16 cellular contexts compared by ENCODE assay signal in the genomic region with DNA sequence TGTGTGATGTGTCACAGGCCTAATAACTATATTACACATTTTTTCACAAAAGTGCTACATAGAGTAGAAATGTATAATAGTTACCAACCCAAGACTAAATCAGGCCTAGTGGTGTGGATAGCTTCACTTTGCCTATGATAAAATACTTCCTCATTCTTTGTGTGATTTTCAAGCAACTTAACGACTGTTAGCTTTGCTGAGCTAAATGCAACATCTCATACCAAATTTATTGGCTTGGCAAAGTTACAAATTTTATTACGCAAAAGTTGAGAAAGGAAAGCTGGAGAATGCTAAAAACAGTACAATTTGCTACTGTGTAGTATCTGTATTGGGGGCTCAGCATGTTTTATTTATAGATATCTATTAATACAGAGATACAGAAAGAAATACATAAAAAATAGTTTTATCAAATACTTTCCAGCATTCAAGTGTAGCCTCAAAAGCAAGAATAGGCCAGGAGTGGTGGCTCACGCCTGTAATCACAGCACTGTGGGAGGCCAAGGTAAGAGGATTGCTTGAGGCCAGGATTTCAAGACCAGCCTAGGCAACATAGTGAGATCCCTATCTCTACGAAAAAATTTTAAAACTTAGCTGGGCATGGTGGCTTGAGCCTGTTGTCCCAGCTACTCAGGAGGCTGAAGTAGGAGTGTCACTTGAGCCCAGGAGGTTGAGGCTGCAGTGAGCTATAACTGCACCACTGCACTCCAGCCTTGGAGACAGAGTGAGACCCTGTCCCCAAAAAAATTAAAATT. TPM values are rescaled to one million over a fixed set of nuclear protein-coding genes. Genes with fewer than 3 reads are reported as not detected.
A peak's percentile ranks its signal among the peaks of the same experiment; 100 is the strongest.
DNase-seq lines count a peak whose midpoint lies in the region; ATAC-seq and TF ChIP-seq lines count a peak whose summit lies in the region.
"Had no signal": no experiment of that assay in that cellular context is flagged by ENCODE, and none has a peak within 500 bp of the region (broad histone marks: within the 10 kb centered on the region; RNA-seq: fewer than 3 reads in every experiment).

No MANE protein-coding gene starts in this region.

- no peaks in the 10 kb centered on the region for H3K27me3 Mint-ChIP-seq in Caco-2 (ENCODE audit: insufficient read depth, unreplicated experiment)
- H3K27me3 Mint-ChIP-seq in chondrocyte (ENCODE audit: low read depth): no peaks in the 10 kb centered on the region
- H3K27me3 Mint-ChIP-seq in natural killer cell treated with Interleukin-12 subunit alpha and Interleukin-12 subunit beta and Interleukin-15 and Interleukin-18, amount 100 ng/mL, for 72 hours: peaks cover 33 to 61% of the 10 kb centered on the region in 2 donors

- H3K4me2 ChIP-seq in trophoblast cell (ENCODE audit: low read length): no peak overlapping the region

- no peak overlapping the region for H2BK5ac ChIP-seq in trophoblast cell (ENCODE audit: low read depth, low read length, poor library complexity)

- 62 to 73% methylated on average over 4 of the region's 4 CpGs for WGBS in body of pancreas, 2 donors
- no CpG with 5 or more reads among the region's 4 CpGs for WGBS in trophoblast cell (ENCODE audit: extremely low coverage, insufficient coverage, insufficient read length)

- no peak for ATAC-seq in body of pancreas
- no peak for ATAC-seq in natural killer cell treated with Interleukin-12 subunit alpha and Interleukin-12 subunit beta and Interleukin-15 and Interleukin-18, amount 100 ng/mL, for 72 hours

- H2BK120ac ChIP-seq in trophoblast cell (ENCODE audit: insufficient read depth, low read length, poor library complexity): no peak overlapping the region

- TF ChIP-seq CTCF in Caco-2 (IDR thresholded peaks at IDR 0.05; ENCODE audit: insufficient read depth in 1 of 2, low read depth in 1 of 2, low read length in 1 of 2, severe bottlenecking in 1 of 2, unreplicated experiment in 1 of 2): no peak
- TF ChIP-seq CTCF in body of pancreas (IDR thresholded peaks at IDR 0.05): no peak
- no peak for TF ChIP-seq CTCF in chondrocyte (IDR thresholded peaks at IDR 0.05)

- BruUV-seq in Caco-2 (replicated peaks; lab: Mats Ljungman, UMichigan): no TSS peak

- H3K4me1 ChIP-seq in Caco-2: peaks cover 4% of the 10 kb centered on the region; the same call in 1 of the 2 replicates
- H3K4me1 ChIP-seq in body of pancreas: peaks cover 35% of the 10 kb centered on the region
- peaks cover 7 to 19% of the 10 kb centered on the region in 2 experiments for H3K4me1 ChIP-seq in trophoblast cell (ENCODE audit: control insufficient read depth in 1 of 2, insufficient read depth in 2 of 2, low read length in 2 of 2)
- H3K4me1 ChIP-seq: uterus had no signal

- H3K9ac ChIP-seq in trophoblast cell (ENCODE audit: low read length): no peak overlapping the region

- H3K14ac ChIP-seq in trophoblast cell (ENCODE audit: low read length): no peak overlapping the region

- H2BK12ac ChIP-seq in trophoblast cell (ENCODE audit: low read length): no peak overlapping the region

- no peak overlapping the region for H3K4me3 ChIP-seq in Caco-2 (ENCODE audit: low read depth, low read length)
- H3K4me3 ChIP-seq in body of pancreas: no peak overlapping the region
- no peak overlapping the region for H3K4me3 ChIP-seq in trophoblast cell (ENCODE audit: low read depth, low read length)
- H3K4me3 ChIP-seq: uterus had no signal

- no peak for TF ChIP-seq POLR2A in body of pancreas (IDR thresholded peaks at IDR 0.05)

- H4K12ac ChIP-seq in trophoblast cell (ENCODE audit: low read depth, low read length): no peak overlapping the region

- CTCF ChIA-PET in Caco-2 (lab: Charles Lee): interaction anchor here (0.6 to 1.6 kb wide), 11 partner anchors 7 to 583 kb away, joined by 3 to 6 read pairs (median 4); no protein-coding TSS in a partner anchor

- H2AFZ ChIP-seq in trophoblast cell (ENCODE audit: insufficient read depth, low read length, poor library complexity): no peak overlapping the region

- H3K27ac ChIP-seq in body of pancreas (peak overlapping the region in 3 of 4 donors; percentile 36 to 81 (median 76)), trophoblast cell (ENCODE audit: low read depth, low read length) (no peak overlapping the region)
- H3K27ac ChIP-seq: uterus had no signal

- POLR2A ChIA-PET in Caco-2 (lab: Charles Lee): no interaction called here

- H4K91ac ChIP-seq in trophoblast cell (ENCODE audit: low read depth, low read length): no peak overlapping the region

- no peak overlapping the region for H3K23ac ChIP-seq in trophoblast cell (ENCODE audit: low read length)

- no peak overlapping the region for H4K8ac ChIP-seq in trophoblast cell (ENCODE audit: low read depth, low read length)

- no peak for DNase-seq in Caco-2
- peak; percentile 66 for DNase-seq in M059J (ENCODE audit: low read depth)
- no peak for DNase-seq in body of pancreas
- peak; percentile 80 to 93 for DNase-seq in trophoblast cell
- DNase-seq in chondrocyte (ENCODE audit: low spot score): no peak
- DNase-seq in natural killer cell treated with Interleukin-12 subunit alpha and Interleukin-12 subunit beta and Interleukin-15 and Interleukin-18, amount 100 ng/mL, for 72 hours (ENCODE audit: low spot score): no peak
- DNase-seq in SHP77 (lab: John Stamatoyannopoulos, UW): no peak
- no peak for DNase-seq in NCI-H187 (lab: John Stamatoyannopoulos, UW)
- DNase-seq: activated CD4-positive, alpha-beta T cell treated with anti-CD3 and anti-CD28 coated beads, Interleukin-2, amount 10 ng/mL, durations not matched to agents 7 days and 5 days; foreskin melanocyte; NCI-H1048; NCI-H2171 treated with DMSO at 0.1 percent for 48 hours; stimulated activated CD4-positive, alpha-beta T cell treated with anti-CD3 and anti-CD28 coated beads, Interleukin-1b, Interleukin-23, amount 100 ng/mL, for 48 hours; uterus had no signal

- peak overlapping the region; percentile 62 for H3K4me3 Mint-ChIP-seq in Caco-2 (ENCODE audit: unreplicated experiment)
- H3K4me3 Mint-ChIP-seq in chondrocyte (ENCODE audit: unreplicated experiment): no peak overlapping the region
- no peak overlapping the region for H3K4me3 Mint-ChIP-seq in natural killer cell treated with Interleukin-12 subunit alpha and Interleukin-12 subunit beta and Interleukin-15 and Interleukin-18, amount 100 ng/mL, for 72 hours
- H3K4me3 Mint-ChIP-seq: activated CD4-positive, alpha-beta T cell treated with anti-CD3 and anti-CD28 coated beads, Interleukin-2, amount 10 ng/mL, durations not matched to agents 7 days and 5 days; dendritic cell treated with granulocyte-macrophage colony-stimulating factor and Interleukin-4, amounts not matched to agents 40 ng/mL and 50 ng/mL, for 4 days; T-helper 1 cell treated with Interleukin-12 subunit alpha and Interleukin-12 subunit beta and Interleukin-4 antibody, amounts not matched to agents 30 μg/mL and 1 μg/mL, for 36 hours had no signal

- H3K36me3 Mint-ChIP-seq in Caco-2 (ENCODE audit: insufficient read depth, unreplicated experiment): peaks cover 6% of the 10 kb centered on the region
- H3K36me3 Mint-ChIP-seq in chondrocyte (ENCODE audit: low read depth): no peaks in the 10 kb centered on the region
- H3K36me3 Mint-ChIP-seq in natural killer cell treated with Interleukin-12 subunit alpha and Interleukin-12 subunit beta and Interleukin-15 and Interleukin-18, amount 100 ng/mL, for 72 hours: no peaks in the 10 kb centered on the region

- H3K36me3 ChIP-seq in Caco-2 (ENCODE audit: control insufficient read depth, insufficient read depth, low read length) (no peaks in the 10 kb centered on the region), body of pancreas (replicated peaks in 1 of 2; ENCODE audit: insufficient read depth in 1 of 2, low read depth in 2 of 2) (no peaks in the 10 kb centered on the region), trophoblast cell (ENCODE audit: control insufficient read depth in 1 of 2, insufficient read depth in 2 of 2, low read length in 2 of 2) (no peaks in the 10 kb centered on the region)
- H3K36me3 ChIP-seq: uterus had no signal

- H3K79me1 ChIP-seq in trophoblast cell (ENCODE audit: low read length): peaks cover 8% of the 10 kb centered on the region

- intact Hi-C loops in Caco-2 (cut with micrococcal nuclease; ENCODE audit: unreplicated experiment) (loop anchor here (5.0 kb wide), 1 partner anchor 39 kb away; no protein-coding TSS in a partner anchor), body of pancreas (cut with DNase I) (no loop called here)

- H3K27me3 ChIP-seq in Caco-2 (replicated peaks; ENCODE audit: control insufficient read depth, insufficient read depth, low read length) (no peaks in the 10 kb centered on the region), body of pancreas (no peaks in the 10 kb centered on the region), trophoblast cell (ENCODE audit: insufficient read depth, low read length) (no peaks in the 10 kb centered on the region)
- H3K27me3 ChIP-seq: uterus had no signal

- H2AK5ac ChIP-seq in trophoblast cell (ENCODE audit: low read length): no peak overlapping the region

- no peaks in the 10 kb centered on the region for H3K79me2 ChIP-seq in trophoblast cell (ENCODE audit: control insufficient read depth, insufficient read depth, low read length, poor library complexity)

- no peak overlapping the region for H3K4ac ChIP-seq in trophoblast cell (ENCODE audit: low read depth, low read length)

- no peak overlapping the region for H3K18ac ChIP-seq in trophoblast cell (ENCODE audit: low read length)

- no peaks in the 10 kb centered on the region for H3K9me3 Mint-ChIP-seq in Caco-2 (ENCODE audit: unreplicated experiment)
- no peaks in the 10 kb centered on the region for H3K9me3 Mint-ChIP-seq in chondrocyte (ENCODE audit: low read depth)
- H3K9me3 Mint-ChIP-seq in natural killer cell treated with Interleukin-12 subunit alpha and Interleukin-12 subunit beta and Interleukin-15 and Interleukin-18, amount 100 ng/mL, for 72 hours: no peaks in the 10 kb centered on the region
- H3K9me3 Mint-ChIP-seq: activated CD4-positive, alpha-beta T cell treated with anti-CD3 and anti-CD28 coated beads, Interleukin-2, amount 10 ng/mL, durations not matched to agents 7 days and 5 days; dendritic cell treated with granulocyte-macrophage colony-stimulating factor and Interleukin-4, amounts not matched to agents 40 ng/mL and 50 ng/mL, for 4 days; T-helper 1 cell treated with Interleukin-12 subunit alpha and Interleukin-12 subunit beta and Interleukin-4 antibody, amounts not matched to agents 30 μg/mL and 1 μg/mL, for 36 hours had no signal

- peaks cover 10% of the 10 kb centered on the region for H3K4me1 Mint-ChIP-seq in Caco-2 (ENCODE audit: low read depth, unreplicated experiment)
- peaks cover 20% of the 10 kb centered on the region for H3K4me1 Mint-ChIP-seq in chondrocyte (ENCODE audit: low read depth)
- peaks cover 14 to 18% of the 10 kb centered on the region in 2 donors for H3K4me1 Mint-ChIP-seq in natural killer cell treated with Interleukin-12 subunit alpha and Interleukin-12 subunit beta and Interleukin-15 and Interleukin-18, amount 100 ng/mL, for 72 hours (ENCODE audit: low read depth in 2 of 2)

- H3K27ac Mint-ChIP-seq in Caco-2 (ENCODE audit: unreplicated experiment) (no peak overlapping the region), chondrocyte (ENCODE audit: unreplicated experiment) (no peak overlapping the region)
- H3K27ac Mint-ChIP-seq in natural killer cell treated with Interleukin-12 subunit alpha and Interleukin-12 subunit beta and Interleukin-15 and Interleukin-18, amount 100 ng/mL, for 72 hours: no peak overlapping the region
- H3K27ac Mint-ChIP-seq: activated CD4-positive, alpha-beta T cell treated with anti-CD3 and anti-CD28 coated beads, Interleukin-2, amount 10 ng/mL, durations not matched to agents 7 days and 5 days; dendritic cell treated with granulocyte-macrophage colony-stimulating factor and Interleukin-4, amounts not matched to agents 40 ng/mL and 50 ng/mL, for 4 days; T-helper 1 cell treated with Interleukin-12 subunit alpha and Interleukin-12 subunit beta and Interleukin-4 antibody, amounts not matched to agents 30 μg/mL and 1 μg/mL, for 36 hours had no signal

- H3K9me3 ChIP-seq in Caco-2 (no peaks in the 10 kb centered on the region), body of pancreas (no peaks in the 10 kb centered on the region), trophoblast cell (ENCODE audit: insufficient read depth, low read depth, low read length) (no peaks in the 10 kb centered on the region)
- H3K9me3 ChIP-seq: uterus had no signal

RNA-seq across cellular contexts. Expression of gene EDN1, which starts 3.6 kb away (rescaled TPM):
- total RNA-seq in Caco-2 (2022) (13.5 and 14.0 TPM in 2 replicates), body of pancreas (10 to 100 TPM in 1 of 2 donors, under 1 TPM in 1; 0.66 to 19.7 TPM), chondrocyte (10.6 to 17.6 TPM (median 16.9 TPM) in 3 replicates)
- 12.5 and 16.4 TPM in 2 replicates for total RNA-seq in M059J (2014; rRNA removed; shearing (Covaris generic))
- polyA plus RNA-seq in trophoblast cell (2013): 22.0 and 23.3 TPM in 2 replicates
- total RNA-seq in natural killer cell treated with Interleukin-12 subunit alpha and Interleukin-12 subunit beta and Interleukin-15 and Interleukin-18, amount 100 ng/mL, for 72 hours: under 1 TPM in 1 of 2 donors, not detected in 1; 0.20 TPM

Comparison
In these comparisons a context has a peak if more than half of its experiments do, and no peak if none do; other contexts are left out.
1. DNase-seq: peak in M059J (single experiment) and trophoblast cell (2 of 2); none in Caco-2 (0 of 2), body of pancreas (0 of 4), chondrocyte (single experiment), natural killer cell treated with Interleukin-12 subunit alpha and Interleukin-12 subunit beta and Interleukin-15 and Interleukin-18, amount 100 ng/mL, for 72 hours (single experiment), SHP77 (0 of 2) and NCI-H187 (0 of 2).